Comparison of ENCODE assay signal across 26 cellular contexts in the genomic region with DNA sequence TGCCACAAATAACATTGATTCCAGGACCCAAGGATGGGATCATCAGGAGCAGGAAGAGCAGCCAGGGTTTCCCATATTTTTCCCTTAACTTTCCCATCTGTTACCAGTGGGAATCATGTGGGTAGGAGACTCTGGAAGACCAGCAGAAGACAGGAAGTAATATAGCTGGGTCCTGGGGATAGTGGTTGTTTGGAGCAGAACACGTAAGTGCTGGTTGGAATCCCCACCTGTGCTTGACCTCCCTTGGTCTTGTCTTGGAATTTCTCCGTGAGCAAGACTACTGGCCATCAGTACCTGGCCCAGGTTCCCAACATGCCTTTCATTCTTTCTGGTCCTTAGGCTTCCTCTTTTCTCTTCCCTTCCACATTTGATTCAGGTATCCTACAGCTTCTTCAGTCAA.
"Had no signal": no experiment of that assay in that cellular context is flagged by ENCODE, and none has a peak within 500 bp of the region (broad histone marks: within the 10 kb centered on the region; RNA-seq: fewer than 3 reads in every experiment).

No MANE protein-coding gene starts in this region.

- H3K9me3 Mint-ChIP-seq: naive B cell; naive thymus-derived CD8-positive, alpha-beta T cell; natural killer cell treated with Interleukin-12 subunit alpha and Interleukin-12 subunit beta and Interleukin-15 and Interleukin-18, amount 100 ng/mL, for 72 hours; neural progenitor cell; stimulated activated effector memory CD8-positive, alpha-beta T cell treated with anti-CD3 and anti-CD28 coated beads, Interleukin-12 subunit alpha, Interleukin-12 subunit beta, amount 100 ng/mL, for 72 hours; stimulated activated naive B cell treated with anti-CD40 and anti-IgM and Interleukin-4, amounts not matched to agents 10 μg/mL and 1 μg/mL and 100 μg/mL, for 72 hours; stimulated activated naive CD8-positive, alpha-beta T cell treated with anti-CD3 and anti-CD28 coated beads, Interleukin-15, Interleukin-2, amounts not matched to agents 100 ng/mL and 50 ng/mL, for 24 hours; type B pancreatic cell had no signal

- H3K4me3 ChIP-seq: neural progenitor cell, ovary, psoas muscle, right lobe of liver, sigmoid colon, stomach, tibial nerve, upper lobe of right lung, uterus had no signal

- H3K79me2 ChIP-seq: parathyroid adenoma had no signal

- H3K27ac ChIP-seq: neural progenitor cell, ovary, parathyroid adenoma, psoas muscle, right lobe of liver, sigmoid colon, stomach, tibial nerve, upper lobe of right lung had no signal

- H2AFZ ChIP-seq: neural progenitor cell, parathyroid adenoma had no signal

- H3K27ac Mint-ChIP-seq: naive thymus-derived CD8-positive, alpha-beta T cell; natural killer cell treated with Interleukin-12 subunit alpha and Interleukin-12 subunit beta and Interleukin-15 and Interleukin-18, amount 100 ng/mL, for 72 hours; neural progenitor cell; progenitor cell of endocrine pancreas; stimulated activated effector memory CD8-positive, alpha-beta T cell treated with anti-CD3 and anti-CD28 coated beads, Interleukin-12 subunit alpha, Interleukin-12 subunit beta, amount 100 ng/mL, for 72 hours; stimulated activated naive B cell treated with anti-CD40 and anti-IgM and Interleukin-4, amounts not matched to agents 10 μg/mL and 1 μg/mL and 100 μg/mL, for 72 hours; stimulated activated naive CD8-positive, alpha-beta T cell treated with anti-CD3 and anti-CD28 coated beads, Interleukin-15, Interleukin-2, amounts not matched to agents 100 ng/mL and 50 ng/mL, for 24 hours; type B pancreatic cell had no signal

- H3K4me1 ChIP-seq: parathyroid adenoma had no signal

- DNase-seq: naive B cell; naive thymus-derived CD8-positive, alpha-beta T cell; occipital lobe; ovary; psoas muscle; right cardiac atrium; right lobe of liver; sigmoid colon; small intestine; stimulated activated CD4-positive, alpha-beta T cell treated with anti-CD3 and anti-CD28 coated beads, Interleukin-15, amount 100 ng/mL, for 24 hours; stimulated activated CD4-positive, alpha-beta T cell treated with anti-CD3 and anti-CD28 coated beads, Interleukin-2, amount 100 ng/mL, for 24 hours; stimulated activated CD4-positive, alpha-beta T cell treated with anti-CD3 and anti-CD28 coated beads, Interleukin-2, amount 100 ng/mL, for 48 hours; stimulated activated CD4-positive, alpha-beta T cell treated with anti-CD3 and anti-CD28 coated beads, Interleukin-4, amount 100 ng/mL, for 24 hours; stimulated activated naive B cell treated with anti-CD40 and anti-IgM and Interleukin-4, amounts not matched to agents 10 μg/mL and 1 μg/mL and 100 μg/mL, for 72 hours; stimulated activated naive CD4-positive, alpha-beta T cell treated with Interleukin-2 at 50 U/mL for 16 hours; stomach; upper lobe of right lung; uterus had no signal

- H3K9ac ChIP-seq: neural progenitor cell, parathyroid adenoma had no signal

- H3K27me3 Mint-ChIP-seq: naive B cell; naive thymus-derived CD8-positive, alpha-beta T cell; natural killer cell treated with Interleukin-12 subunit alpha and Interleukin-12 subunit beta and Interleukin-15 and Interleukin-18, amount 100 ng/mL, for 72 hours; progenitor cell of endocrine pancreas; stimulated activated naive B cell treated with anti-CD40 and anti-IgM and Interleukin-4, amounts not matched to agents 10 μg/mL and 1 μg/mL and 100 μg/mL, for 72 hours; stimulated activated naive CD8-positive, alpha-beta T cell treated with anti-CD3 and anti-CD28 coated beads, Interleukin-15, Interleukin-2, amounts not matched to agents 100 ng/mL and 50 ng/mL, for 24 hours; type B pancreatic cell had no signal

- H3K36me3 ChIP-seq: neural progenitor cell, ovary, uterus had no signal

- H3K27me3 ChIP-seq: neural progenitor cell, ovary, right lobe of liver, sigmoid colon, stomach, tibial nerve, upper lobe of right lung, uterus had no signal

- H3K4me2 ChIP-seq: neural progenitor cell had no signal

- H3K4me3 Mint-ChIP-seq: naive B cell; naive thymus-derived CD8-positive, alpha-beta T cell; natural killer cell treated with Interleukin-12 subunit alpha and Interleukin-12 subunit beta and Interleukin-15 and Interleukin-18, amount 100 ng/mL, for 72 hours; neural progenitor cell; stimulated activated effector memory CD8-positive, alpha-beta T cell treated with anti-CD3 and anti-CD28 coated beads, Interleukin-12 subunit alpha, Interleukin-12 subunit beta, amount 100 ng/mL, for 72 hours; stimulated activated naive B cell treated with anti-CD40 and anti-IgM and Interleukin-4, amounts not matched to agents 10 μg/mL and 1 μg/mL and 100 μg/mL, for 72 hours; stimulated activated naive CD8-positive, alpha-beta T cell treated with anti-CD3 and anti-CD28 coated beads, Interleukin-15, Interleukin-2, amounts not matched to agents 100 ng/mL and 50 ng/mL, for 24 hours; type B pancreatic cell had no signal

- H3K9me3 ChIP-seq: ovary, psoas muscle, right lobe of liver, sigmoid colon, stomach, tibial nerve, upper lobe of right lung, uterus had no signal
